ENCODE assay signal across 26 cellular contexts in genomic region chr2:114082731-114083433, GRCh38.
A peak's percentile ranks its signal among the peaks of the same experiment; 100 is the strongest.
DNase-seq lines count a peak whose midpoint lies in the region; ATAC-seq, FAIRE-seq and TF ChIP-seq lines count a peak whose summit lies in the region.
"Had no signal": no experiment of that assay in that cellular context is flagged by ENCODE, and none has a peak within 500 bp of the region (broad histone marks: within the 10 kb centered on the region; RNA-seq: fewer than 3 reads in every experiment).

No MANE protein-coding gene starts in this region.

- H3K27me3 Mint-ChIP-seq in activated T-cell treated with anti-CD3 and anti-CD28 coated beads, Interleukin-2, amount 50 U/mL, for 72 hours (ENCODE audit: low read depth), result peaks cover 26% of the 10 kb centered on the region

- H3K9me2 ChIP-seq in OCI-LY7 (ENCODE audit: insufficient read depth, low read length), result no peaks in the 10 kb centered on the region

- no peaks in the 10 kb centered on the region for H3K36me3 Mint-ChIP-seq in activated T-cell treated with anti-CD3 and anti-CD28 coated beads, Interleukin-2, amount 50 U/mL, for 72 hours (ENCODE audit: insufficient read depth in 2 of 2)
- H3K36me3 Mint-ChIP-seq: CD14-positive monocyte; CD8-positive, alpha-beta memory T cell had no signal

- no peak overlapping the region for H3K4me3 Mint-ChIP-seq in activated T-cell treated with anti-CD3 and anti-CD28 coated beads, Interleukin-2, amount 50 U/mL, for 72 hours
- H3K4me3 Mint-ChIP-seq: CD14-positive monocyte; CD8-positive, alpha-beta memory T cell had no signal

- H3K27ac ChIP-seq in body of pancreas (peak overlapping the region in 3 of 4 donors; percentile 9 to 25 (median 18)), HepG2 (ENCODE audit: extremely low read length, insufficient read depth, low read length) (no peak overlapping the region), pancreas (peak overlapping the region in 1 of 4 donors; percentile 12), spleen (no peak overlapping the region), OCI-LY7 (ENCODE audit: low read depth, low read length, poor library complexity, severe bottlenecking) (no peak overlapping the region)
- H3K27ac ChIP-seq: 22Rv1 had no signal

- H2AFZ ChIP-seq in HepG2 (ENCODE audit: low read length) (peak overlapping the region; percentile 3), OCI-LY7 (ENCODE audit: low read length) (no peak overlapping the region)

- CTCF ChIA-PET in HepG2 (lab: Yijun Ruan, JAX; ENCODE audit: low intra/inter-chr PET ratio, low total read pairs) (no interaction called here), OCI-LY7 (lab: Charles Lee; ENCODE audit: unreplicated experiment) (no interaction called here)

- ATAC-seq in GM19035 (IDR thresholded peaks at IDR 0.05; ENCODE audit: unreplicated experiment), result peak; percentile 24
- ATAC-seq in body of pancreas, result peak; percentile 67
- ATAC-seq in HepG2, result peak; percentile 64
- peak; percentile 74 to 97 (median 94) for ATAC-seq in pancreas
- no peak for ATAC-seq in activated T-cell treated with anti-CD3 and anti-CD28 coated beads, Interleukin-2, amount 50 U/mL, for 72 hours (replicated peaks in 1 of 2)
- ATAC-seq: HCT116, K562 had no signal

- peaks cover 0 to 7% of the 10 kb centered on the region in 2 donors for H3K9me3 Mint-ChIP-seq in activated T-cell treated with anti-CD3 and anti-CD28 coated beads, Interleukin-2, amount 50 U/mL, for 72 hours

- TF ChIP-seq CTCF in body of pancreas (IDR thresholded peaks at IDR 0.05), result no peak
- no peak for TF ChIP-seq CTCF in HepG2 (CRISPR knock-in tag; IDR thresholded peaks at IDR 0.05)
- TF ChIP-seq CTCF in pancreas (IDR thresholded peaks at IDR 0.05), result no peak
- TF ChIP-seq CTCF in spleen (IDR thresholded peaks at IDR 0.05 in 8 of 11, conservative IDR thresholded peaks at IDR 0.05 in 3 of 11), result no peak
- no peak for TF ChIP-seq CTCF in OCI-LY7 (conservative IDR thresholded peaks at IDR 0.05; ENCODE audit: low read length)

- POLR2A ChIA-PET in HepG2 (lab: Yijun Ruan, JAX), result interaction anchor here (0.9 kb wide), 1 partner anchor 8 kb away, joined by 3 read pairs; no protein-coding TSS in a partner anchor
- POLR2A ChIA-PET in OCI-LY7 (lab: Charles Lee), result interaction anchor here (1.5 kb wide), 1 partner anchor 10 kb away, joined by 3 read pairs; no protein-coding TSS in a partner anchor

- H3K4me2 ChIP-seq in HepG2 (ENCODE audit: low read depth, low read length) (peak overlapping the region; percentile 40), OCI-LY7 (ENCODE audit: low read length) (no peak overlapping the region)

- no peaks in the 10 kb centered on the region for H4K20me1 ChIP-seq in HepG2 (ENCODE audit: insufficient read depth, low read length)
- H4K20me1 ChIP-seq in OCI-LY7 (ENCODE audit: insufficient read depth, low read length), result no peaks in the 10 kb centered on the region

- H3K27me3 ChIP-seq in body of pancreas, result no peaks in the 10 kb centered on the region
- H3K27me3 ChIP-seq in HepG2 (ENCODE audit: control insufficient read depth in 1 of 2, insufficient read depth in 2 of 2, low read length in 2 of 2), result no peaks in the 10 kb centered on the region
- no peaks in the 10 kb centered on the region for H3K27me3 ChIP-seq in pancreas
- no peaks in the 10 kb centered on the region for H3K27me3 ChIP-seq in spleen (replicated peaks in 1 of 7)
- H3K27me3 ChIP-seq in MG63, result no peaks in the 10 kb centered on the region; the same call in 1 of the 2 replicates
- H3K27me3 ChIP-seq: BE2C had no signal

- DNase-seq in body of pancreas, result peak in 3 of 4 donors; percentile 25 to 55 (median 41)
- DNase-seq in HepG2 (ENCODE audit: low spot score), result no peak
- peak in 2 of 6 donors; percentile 19 to 26 for DNase-seq in pancreas
- no peak for DNase-seq in activated T-cell treated with anti-CD3 and anti-CD28 coated beads, Interleukin-2, amount 50 U/mL, for 72 hours
- no peak for DNase-seq in spleen
- DNase-seq in MG63, result no peak
- no peak for DNase-seq in OCI-LY7 (ENCODE audit: low spot score)
- DNase-seq: BE2C; Calu3; CD8-positive, alpha-beta memory T cell; DND-41; NCI-H1105 treated with DMSO at 0.1 percent for 48 hours; NCI-H146; NCI-H1930; NCI-H446; NCI-H524 treated with DMSO at 0.1 percent for 48 hours; NCI-H774; Right ventricle myocardium superior; RPMI8226 had no signal

- no peaks in the 10 kb centered on the region for H3K9me3 ChIP-seq in body of pancreas
- peaks cover 14% of the 10 kb centered on the region; the same call in 1 of the 2 replicates for H3K9me3 ChIP-seq in HepG2 (ENCODE audit: low read length)
- no peaks in the 10 kb centered on the region for H3K9me3 ChIP-seq in pancreas
- peaks cover 0 to 10% (median 0%) of the 10 kb centered on the region in 8 donors for H3K9me3 ChIP-seq in spleen
- H3K9me3 ChIP-seq in MG63, result no peaks in the 10 kb centered on the region
- H3K9me3 ChIP-seq in OCI-LY7 (ENCODE audit: low read length), result no peaks in the 10 kb centered on the region
- H3K9me3 ChIP-seq: BE2C had no signal

- H3K79me2 ChIP-seq in HepG2 (ENCODE audit: insufficient read depth, low read length) (no peaks in the 10 kb centered on the region), OCI-LY7 (ENCODE audit: insufficient read depth, low read depth, low read length) (no peaks in the 10 kb centered on the region)

- H3K4me1 ChIP-seq in body of pancreas (peaks cover 19% of the 10 kb centered on the region), HepG2 (ENCODE audit: insufficient read depth, low read length) (peaks cover 28% of the 10 kb centered on the region), pancreas (peaks cover 0 to 13% (median 12%) of the 10 kb centered on the region in 3 donors), spleen (no peaks in the 10 kb centered on the region), OCI-LY7 (ENCODE audit: insufficient read depth, low read length, poor library complexity, severe bottlenecking) (no peaks in the 10 kb centered on the region)
- H3K4me1 ChIP-seq: BE2C had no signal

- TF ChIP-seq POLR2A in body of pancreas (IDR thresholded peaks at IDR 0.05), result no peak
- no peak for TF ChIP-seq POLR2A in HepG2 (IDR thresholded peaks at IDR 0.05; ENCODE audit: insufficient read depth in 1 of 2, low read depth in 2 of 2, low read length in 2 of 2)
- TF ChIP-seq POLR2A in spleen (IDR thresholded peaks at IDR 0.05), result no peak

- no peak overlapping the region for H3K27ac Mint-ChIP-seq in activated T-cell treated with anti-CD3 and anti-CD28 coated beads, Interleukin-2, amount 50 U/mL, for 72 hours
- H3K27ac Mint-ChIP-seq: CD14-positive monocyte had no signal

- no peaks in the 10 kb centered on the region for H3K36me3 ChIP-seq in body of pancreas (replicated peaks in 1 of 2; ENCODE audit: insufficient read depth in 1 of 2, low read depth in 2 of 2)
- H3K36me3 ChIP-seq in HepG2 (replicated peaks in 1 of 2; ENCODE audit: control insufficient read depth in 1 of 2, insufficient read depth in 2 of 2, low read length in 2 of 2), result no peaks in the 10 kb centered on the region
- no peaks in the 10 kb centered on the region for H3K36me3 ChIP-seq in pancreas
- H3K36me3 ChIP-seq in spleen, result no peaks in the 10 kb centered on the region
- H3K36me3 ChIP-seq in MG63, result no peaks in the 10 kb centered on the region
- H3K36me3 ChIP-seq in OCI-LY7 (ENCODE audit: insufficient read depth, low read length), result no peaks in the 10 kb centered on the region
- H3K36me3 ChIP-seq: BE2C had no signal

- intact Hi-C loops in body of pancreas (cut with DNase I) (no loop called here), HepG2 (cut with micrococcal nuclease; ENCODE audit: unreplicated experiment) (no loop called here), pancreas (cut with DNase I) (no loop called here), spleen (cut with DNase I; ENCODE audit: low total_unique reads) (no loop called here), OCI-LY7 (cut with micrococcal nuclease; ENCODE audit: unreplicated experiment) (no loop called here)

- no peaks in the 10 kb centered on the region for H3K4me1 Mint-ChIP-seq in activated T-cell treated with anti-CD3 and anti-CD28 coated beads, Interleukin-2, amount 50 U/mL, for 72 hours (ENCODE audit: low read depth)
- H3K4me1 Mint-ChIP-seq: CD14-positive monocyte; CD8-positive, alpha-beta memory T cell had no signal

- 22 to 31% methylated on average over 3 to 7 of the region's 7 CpGs for WGBS in body of pancreas, 2 donors
- WGBS in HepG2 (ENCODE audit: low lambda C conversion rate), result 38% methylated on average over 7 of the region's 7 CpGs
- WGBS in pancreas, 2 donors, result 26 to 28% methylated on average over 7 of the region's 7 CpGs
- 71 to 79% (median 77%) methylated on average over 7 of the region's 7 CpGs for WGBS in spleen, 5 donors

- no peak overlapping the region for H3K9ac ChIP-seq in HepG2 (ENCODE audit: insufficient read depth, low read depth, low read length)

- no peak for FAIRE-seq in HepG2 (lab: Jason Lieb, UNC)
- no peak for FAIRE-seq in pancreas (lab: Jason Lieb, UNC)
- FAIRE-seq: GM12892, GM19239, K562 had no signal

- no peak for TF ChIP-seq EP300 in HepG2 (IDR thresholded peaks at IDR 0.05; ENCODE audit: low read depth in 2 of 2, low read length in 2 of 2)
- no peak for TF ChIP-seq EP300 in HepG2 (CRISPR knock-in tag; IDR thresholded peaks at IDR 0.05; ENCODE audit: borderline replicate concordance)

- no peak for TF ChIP-seq RAD21 in HepG2 (CRISPR knock-in tag; IDR thresholded peaks at IDR 0.05)

- in situ Hi-C loops in HepG2 (cut with HindIII; ENCODE audit: extremely low pct_ligation_motif_present, low pct_unique_long_range_greater_than_20kb), result no loop called here

- H3K4me3 ChIP-seq in body of pancreas (no peak overlapping the region), HepG2 (replicated peaks in 1 of 3; ENCODE audit: insufficient read depth in 1 of 3, low read depth in 2 of 3, low read length in 3 of 3) (no peak overlapping the region), pancreas (no peak overlapping the region), spleen (no peak overlapping the region), MG63 (no peak overlapping the region), OCI-LY7 (ENCODE audit: low read depth, low read length, poor library complexity, severe bottlenecking) (no peak overlapping the region)
- H3K4me3 ChIP-seq: K562 had no signal

- no TSS peak for BruUV-seq in HepG2 (replicated peaks; lab: Mats Ljungman, UMichigan)
- BruUV-seq in OCI-LY7 (replicated peaks; lab: Mats Ljungman, UMichigan), result no TSS peak

TF ChIP-seq in HepG2, 621 proteins besides CTCF, POLR2A, EP300 and RAD21 (continues in another document):
- TF ChIP-seq HNF4A (CRISPR knock-in tag; IDR thresholded peaks at IDR 0.05), result peak; percentile 44

Comparison
In these comparisons a context has a peak if more than half of its experiments do, and no peak if none do; other contexts are left out.
1. ATAC-seq: peak in GM19035 (single experiment), body of pancreas (single experiment), HepG2 (single experiment) and pancreas (4 of 4); none in activated T-cell treated with anti-CD3 and anti-CD28 coated beads, Interleukin-2, amount 50 U/mL, for 72 hours (0 of 2).
2. DNase-seq: peak in body of pancreas (3 of 4); none in HepG2 (single experiment), activated T-cell treated with anti-CD3 and anti-CD28 coated beads, Interleukin-2, amount 50 U/mL, for 72 hours (0 of 2), spleen (single experiment), MG63 (single experiment) and OCI-LY7 (single experiment).
3. H3K27ac ChIP-seq: peak in body of pancreas (3 of 4); none in HepG2 (single experiment), spleen (0 of 8) and OCI-LY7 (single experiment).